Comparison of ENCODE assay signal across 1 cellular context in the genomic region with DNA sequence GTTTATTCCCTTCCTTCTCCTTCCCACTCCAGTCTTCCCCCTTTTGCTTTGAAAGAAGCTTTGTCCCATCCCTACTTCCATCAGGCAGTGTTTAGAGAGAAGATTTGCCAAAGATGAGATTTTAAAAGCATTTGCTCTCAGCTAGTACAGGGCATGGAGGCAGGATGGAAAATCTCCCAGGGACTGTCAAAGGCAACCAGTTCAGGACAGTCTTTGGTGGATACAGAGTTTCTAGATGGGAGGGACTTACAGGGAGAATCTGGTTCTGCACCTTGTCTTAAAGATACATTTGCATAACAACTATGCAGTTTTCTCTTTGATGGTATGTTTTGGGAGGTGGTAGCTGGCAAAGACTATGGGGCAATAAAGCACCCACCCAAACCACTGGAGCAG.
TF ChIP-seq lines count a peak whose summit lies in the region.

No MANE protein-coding gene starts in this region.

TF ChIP-seq in GM12891, 5 proteins besides CTCF, POLR2A, EP300 and RAD21 (continued from another document):
- TF ChIP-seq SPI1 (IDR thresholded peaks at IDR 0.05; ENCODE audit: low read depth, low read length), result no peak
- no peak for TF ChIP-seq PAX5 (IDR thresholded peaks at IDR 0.05; ENCODE audit: insufficient read depth, low read length, severe bottlenecking)
